Comparison of ENCODE assay signal across 16 cellular contexts in the genomic region with DNA sequence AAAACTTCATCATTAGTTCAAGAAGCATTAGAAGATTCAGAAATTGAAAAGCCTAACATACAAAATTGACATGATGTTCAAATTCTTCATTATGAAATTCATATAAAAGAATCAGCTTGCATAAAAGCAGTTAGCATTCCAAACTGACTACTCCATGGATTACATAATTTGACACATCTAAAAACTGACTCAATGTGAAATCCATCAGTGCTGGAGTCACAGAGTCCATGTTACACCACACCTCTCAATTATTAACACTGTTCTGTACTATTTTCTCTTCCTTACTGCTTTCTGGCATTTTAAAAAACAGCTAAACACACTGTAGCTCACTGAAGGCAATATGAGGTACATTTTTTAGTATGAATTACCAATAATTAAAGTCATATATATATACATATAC. TPM values are rescaled to one million over a fixed set of nuclear protein-coding genes. Genes with fewer than 3 reads are reported as not detected.
DNase-seq lines count a peak whose midpoint lies in the region; FAIRE-seq and TF ChIP-seq lines count a peak whose summit lies in the region.
"Had no signal": no experiment of that assay in that cellular context is flagged by ENCODE, and none has a peak within 500 bp of the region (broad histone marks: within the 10 kb centered on the region; RNA-seq: fewer than 3 reads in every experiment).

No MANE protein-coding gene starts in this region.

- peak; percentile 75 for DNase-seq in MCF 10A (ENCODE audit: unreplicated experiment)
- no peak for DNase-seq in breast epithelium (ENCODE audit: low spot score in 2 of 2)
- DNase-seq in dermis blood vessel endothelial cell = peak; percentile 38
- DNase-seq in iris pigment epithelial cell (ENCODE audit: low read depth) = peak; percentile 87
- no peak for DNase-seq in CD14-positive monocyte (ENCODE audit: low spot score)
- no peak for DNase-seq in GM12892 (ENCODE audit: insufficient read length)
- no peak for DNase-seq in erythroblast (lab: John Stamatoyannopoulos, UW)
- DNase-seq in GM13976 (ENCODE audit: low spot score) = no peak
- DNase-seq: activated naive CD8-positive, alpha-beta T cell treated with anti-CD3 and anti-CD28 coated beads for 36 hours; natural killer cell; NCI-H1092; small intestine; substantia nigra had no signal

- CTCF ChIA-PET in MCF 10A (lab: Yijun Ruan, JAX) = interaction anchor here (0.6 to 1.8 kb wide), 8 partner anchors 8 to 209 kb away, joined by 3 to 7 read pairs (median 4); a partner anchor contains a TSS

- H3K27me3 Mint-ChIP-seq in MCF 10A (ENCODE audit: insufficient read depth, unreplicated experiment) = no peaks in the 10 kb centered on the region
- H3K27me3 Mint-ChIP-seq in CD14-positive monocyte (ENCODE audit: low read depth in 3 of 3) = peaks cover 2 to 10% (median 5%) of the 10 kb centered on the region in 3 donors

- no peak overlapping the region for H3K27ac Mint-ChIP-seq in MCF 10A (ENCODE audit: low read depth, unreplicated experiment)
- no peak overlapping the region for H3K27ac Mint-ChIP-seq in CD14-positive monocyte
- H3K27ac Mint-ChIP-seq: activated naive CD8-positive, alpha-beta T cell treated with anti-CD3 and anti-CD28 coated beads for 36 hours; natural killer cell; WTC11 had no signal

- H3K4me1 Mint-ChIP-seq in MCF 10A (ENCODE audit: insufficient read depth, unreplicated experiment) (peaks cover 13% of the 10 kb centered on the region), CD14-positive monocyte (no peaks in the 10 kb centered on the region)
- H3K4me1 Mint-ChIP-seq: activated naive CD8-positive, alpha-beta T cell treated with anti-CD3 and anti-CD28 coated beads for 36 hours; natural killer cell; WTC11 had no signal

- no peaks in the 10 kb centered on the region for H3K9me3 ChIP-seq in breast epithelium

- H3K27ac ChIP-seq in breast epithelium = no peak overlapping the region
- H3K27ac ChIP-seq: 22Rv1 had no signal

- no TSS peak for BruUV-seq in MCF 10A (replicated peaks; lab: Mats Ljungman, UMichigan)

- no peak for TF ChIP-seq POLR2A in breast epithelium (IDR thresholded peaks at IDR 0.05)
- TF ChIP-seq POLR2A in GM12892 (IDR thresholded peaks at IDR 0.05; ENCODE audit: low read depth, low read length) = no peak
- TF ChIP-seq POLR2A in erythroblast (IDR thresholded peaks at IDR 0.05; ENCODE audit: low read length) = no peak

- no peak for FAIRE-seq in GM12892 (lab: Jason Lieb, UNC)
- FAIRE-seq: colon, small intestine had no signal

- POLR2A ChIA-PET in MCF 10A (lab: Yijun Ruan, JAX) = interaction anchor here (0.6 to 1.9 kb wide), 12 partner anchors 18 to 915 kb away, joined by 3 to 14 read pairs (median 3); a partner anchor contains a TSS

- no peaks in the 10 kb centered on the region for H3K4me1 ChIP-seq in breast epithelium

- H3K36me3 ChIP-seq in breast epithelium = no peaks in the 10 kb centered on the region

- H3K9me3 Mint-ChIP-seq in MCF 10A (ENCODE audit: unreplicated experiment) (no peaks in the 10 kb centered on the region), CD14-positive monocyte (peaks cover 0 to 11% (median 2%) of the 10 kb centered on the region in 7 donors)
- H3K9me3 Mint-ChIP-seq: activated naive CD8-positive, alpha-beta T cell treated with anti-CD3 and anti-CD28 coated beads for 36 hours; natural killer cell had no signal

- intact Hi-C loops in MCF 10A (cut with micrococcal nuclease) = no loop called here
- intact Hi-C loops in breast epithelium (cut with DNase I; ENCODE audit: low total_unique reads) = no loop called here
- intact Hi-C loops in CD14-positive monocyte (cut with micrococcal nuclease) = no loop called here

- no peak overlapping the region for H3K4me3 ChIP-seq in breast epithelium

- TF ChIP-seq CTCF in MCF 10A (IDR thresholded peaks at IDR 0.05; ENCODE audit: unreplicated experiment) (no peak), breast epithelium (IDR thresholded peaks at IDR 0.05) (no peak), CD14-positive monocyte (IDR thresholded peaks at IDR 0.05) (no peak), GM13976 (IDR thresholded peaks at IDR 0.05; ENCODE audit: borderline replicate concordance, control extremely low read depth, extremely low read depth, insufficient read depth, missing control alignments) (no peak)

- no peaks in the 10 kb centered on the region for H3K27me3 ChIP-seq in breast epithelium

- in situ Hi-C loops in GM13976 (cut with MboI; ENCODE audit: low sequenced_read_pairs, unreplicated experiment) = no loop called here

- peaks cover 63% of the 10 kb centered on the region for H3K36me3 Mint-ChIP-seq in MCF 10A (ENCODE audit: insufficient read depth, unreplicated experiment)
- no peaks in the 10 kb centered on the region for H3K36me3 Mint-ChIP-seq in CD14-positive monocyte
- H3K36me3 Mint-ChIP-seq: activated naive CD8-positive, alpha-beta T cell treated with anti-CD3 and anti-CD28 coated beads for 36 hours; natural killer cell had no signal

- H3K4me3 Mint-ChIP-seq in MCF 10A (ENCODE audit: unreplicated experiment) (no peak overlapping the region), CD14-positive monocyte (no peak overlapping the region)
- H3K4me3 Mint-ChIP-seq: activated naive CD8-positive, alpha-beta T cell treated with anti-CD3 and anti-CD28 coated beads for 36 hours; natural killer cell; WTC11 had no signal

RNA-seq across cellular contexts. Expression of a gene that starts 28.0 kb away (rescaled TPM):
- 38.6 and 46.7 TPM in 2 replicates for total RNA-seq in MCF 10A (2022)
- 10 to 100 TPM; 49.1 to 88.0 (median 70.8) TPM for total RNA-seq in breast epithelium
- total RNA-seq in dermis blood vessel endothelial cell = 254 and 371 TPM in 2 replicates
- polyA plus RNA-seq in CD14-positive monocyte = under 1 TPM; 0.69 to 0.98 TPM
- polyA plus RNA-seq in GM12892 (2012; ENCODE audit: missing spikeins) = 0.34 TPM
- total RNA-seq: activated naive CD8-positive, alpha-beta T cell treated with anti-CD3 and anti-CD28 coated beads for 36 hours had no signal

Comparison
In these comparisons a context has a peak if more than half of its experiments do, and no peak if none do; other contexts are left out.
1. DNase-seq: peak in MCF 10A (single experiment), dermis blood vessel endothelial cell (single experiment) and iris pigment epithelial cell (single experiment); none in breast epithelium (0 of 2), CD14-positive monocyte (single experiment), GM12892 (single experiment), erythroblast (0 of 2) and GM13976 (single experiment).